Comparison of ENCODE assay signal across 8 cellular contexts in the genomic region with DNA sequence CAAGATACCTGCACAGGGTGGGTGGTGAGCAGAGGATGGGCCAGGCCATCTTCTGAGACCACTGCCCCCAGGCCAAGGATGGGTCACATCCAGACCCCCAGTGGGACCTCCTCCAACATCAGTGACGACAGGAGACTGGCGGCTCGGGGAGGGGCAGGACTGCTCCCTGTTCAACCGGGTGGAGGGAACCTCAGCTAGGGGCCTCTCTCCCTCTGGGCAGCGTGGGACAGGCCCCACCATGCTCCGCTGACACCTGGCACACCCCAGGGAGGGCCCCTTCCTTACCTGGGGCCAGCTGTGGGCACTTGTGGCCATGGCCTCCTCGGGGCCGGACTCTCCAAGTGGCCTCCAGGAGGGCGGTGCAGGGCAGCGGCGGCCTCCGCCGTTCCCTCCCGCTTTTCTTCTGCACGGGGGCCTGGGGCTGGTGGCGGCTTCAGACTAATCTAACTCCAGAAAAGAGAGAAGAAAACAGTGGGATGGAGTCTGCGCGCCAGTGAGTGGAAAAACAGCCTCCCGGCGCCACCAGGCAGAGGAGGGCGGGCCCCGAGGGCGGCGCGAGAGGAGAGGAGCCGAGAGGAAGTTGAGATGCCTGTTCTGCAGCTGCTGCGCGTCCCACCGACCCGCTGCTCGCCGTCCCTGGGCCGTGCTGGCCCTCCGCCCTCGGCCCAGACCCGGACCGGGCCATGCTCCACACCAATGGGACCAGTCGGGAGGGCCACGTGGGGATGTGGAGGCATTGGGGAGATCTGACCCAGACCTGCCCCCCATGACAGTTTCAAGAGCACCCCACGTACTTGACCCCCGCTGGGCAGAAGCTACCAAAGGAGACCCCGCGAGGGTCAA. TPM values are rescaled to one million over a fixed set of nuclear protein-coding genes. Genes with fewer than 3 reads are reported as not detected.
DNase-seq lines count a peak whose midpoint lies in the region; ATAC-seq and TF ChIP-seq lines count a peak whose summit lies in the region.

A gene with protein sequence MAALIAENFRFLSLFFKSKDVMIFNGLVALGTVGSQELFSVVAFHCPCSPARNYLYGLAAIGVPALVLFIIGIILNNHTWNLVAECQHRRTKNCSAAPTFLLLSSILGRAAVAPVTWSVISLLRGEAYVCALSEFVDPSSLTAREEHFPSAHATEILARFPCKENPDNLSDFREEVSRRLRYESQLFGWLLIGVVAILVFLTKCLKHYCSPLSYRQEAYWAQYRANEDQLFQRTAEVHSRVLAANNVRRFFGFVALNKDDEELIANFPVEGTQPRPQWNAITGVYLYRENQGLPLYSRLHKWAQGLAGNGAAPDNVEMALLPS (minus strand): TSS at position 500 of the 843 bp plus-strand sequence. CDS start 2,429 bp downstream, outside the sequence.

- H4K20me1 ChIP-seq in OCI-LY7 (ENCODE audit: insufficient read depth, low read length): no peaks in the 10 kb centered on the region

- peak; percentile 20 for DNase-seq in NCI-H1436 (lab: John Stamatoyannopoulos, UW)
- no peak for DNase-seq in NCI-H1436 treated with DMSO at 0.1 percent for 48 hours (lab: John Stamatoyannopoulos, UW)
- DNase-seq in OCI-LY7 (ENCODE audit: low spot score): no peak
- DNase-seq in fibroblast of mammary gland (ENCODE audit: low read depth): peak; percentile 47
- DNase-seq in nephron progenitor cell: peak; percentile 65

- H3K36me3 Mint-ChIP-seq in activated T-helper 17 cell treated with anti-CD3 and anti-CD28 coated beads, Interleukin-2, amount 50 U/mL, for 72 hours (ENCODE audit: low read depth): peaks cover 42% of the 10 kb centered on the region
- peaks cover 20% of the 10 kb centered on the region for H3K36me3 Mint-ChIP-seq in nephron progenitor cell (ENCODE audit: low read depth)

- no peak within 1 kb of the TSS for H3K4me3 ChIP-seq in OCI-LY7 (ENCODE audit: low read depth, low read length, poor library complexity, severe bottlenecking)
- peak within 1 kb of the TSS; percentile 79 for H3K4me3 ChIP-seq in fibroblast of mammary gland (ENCODE audit: control insufficient read depth, low read depth, low read length)
- H3K4me3 ChIP-seq in subcutaneous abdominal adipose tissue (ENCODE audit: low read depth in 1 of 5, low read length in 5 of 5): peak within 1 kb of the TSS; percentile 67 to 91 (median 87)

- no peak within 1 kb of the TSS for H2AFZ ChIP-seq in OCI-LY7 (ENCODE audit: low read length)

- H3K4me2 ChIP-seq in OCI-LY7 (ENCODE audit: low read length): peak within 1 kb of the TSS; percentile 1; the same call in 1 of the 2 replicates

- H3K9me3 ChIP-seq in OCI-LY7 (ENCODE audit: low read length) (no peaks in the 10 kb centered on the region), subcutaneous abdominal adipose tissue (ENCODE audit: control insufficient read depth in 5 of 5, low read length in 5 of 5) (no peaks in the 10 kb centered on the region)

- H3K4me1 ChIP-seq in OCI-LY7 (ENCODE audit: insufficient read depth, low read length, poor library complexity, severe bottlenecking) (no peaks in the 10 kb centered on the region), subcutaneous abdominal adipose tissue (ENCODE audit: control insufficient read depth in 5 of 5, insufficient read depth in 5 of 5, low read length in 5 of 5) (peaks cover 13 to 57% (median 53%) of the 10 kb centered on the region in 5 donors)

- POLR2A ChIA-PET in OCI-LY7 (lab: Charles Lee): no interaction called here

- intact Hi-C loops in OCI-LY7 (cut with micrococcal nuclease; ENCODE audit: unreplicated experiment): loop anchor here (2.0 kb wide), 1 partner anchor 25 kb away; no protein-coding TSS in a partner anchor

- CTCF ChIA-PET in OCI-LY7 (lab: Charles Lee; ENCODE audit: unreplicated experiment): no interaction called here

- peak within 1 kb of the TSS; percentile 97 for H3K4me3 Mint-ChIP-seq in activated T-helper 17 cell treated with anti-CD3 and anti-CD28 coated beads, Interleukin-2, amount 50 U/mL, for 72 hours
- peak within 1 kb of the TSS; percentile 80 for H3K4me3 Mint-ChIP-seq in nephron progenitor cell

- peak within 1 kb of the TSS; percentile 83 for H3K27ac Mint-ChIP-seq in activated T-helper 17 cell treated with anti-CD3 and anti-CD28 coated beads, Interleukin-2, amount 50 U/mL, for 72 hours
- no peak within 1 kb of the TSS for H3K27ac Mint-ChIP-seq in nephron progenitor cell

- no peaks in the 10 kb centered on the region for H3K9me3 Mint-ChIP-seq in activated T-helper 17 cell treated with anti-CD3 and anti-CD28 coated beads, Interleukin-2, amount 50 U/mL, for 72 hours
- no peaks in the 10 kb centered on the region for H3K9me3 Mint-ChIP-seq in nephron progenitor cell

- peaks cover 0 to 30% (median 0%) of the 10 kb centered on the region in 5 donors for H3K27me3 ChIP-seq in subcutaneous abdominal adipose tissue (ENCODE audit: control insufficient read depth in 5 of 5, insufficient read depth in 4 of 5, low read length in 5 of 5)

- H3K79me2 ChIP-seq in OCI-LY7 (ENCODE audit: insufficient read depth, low read depth, low read length): no peaks in the 10 kb centered on the region

- H3K36me3 ChIP-seq in OCI-LY7 (ENCODE audit: insufficient read depth, low read length): peaks cover 18% of the 10 kb centered on the region
- H3K36me3 ChIP-seq in subcutaneous abdominal adipose tissue (ENCODE audit: control insufficient read depth in 5 of 5, insufficient read depth in 5 of 5, low read length in 5 of 5): peaks cover 0 to 32% (median 22%) of the 10 kb centered on the region in 5 donors

- no peak within 1 kb of the TSS for H3K27ac ChIP-seq in OCI-LY7 (ENCODE audit: low read depth, low read length, poor library complexity, severe bottlenecking)
- peak within 1 kb of the TSS; percentile 92 for H3K27ac ChIP-seq in subcutaneous abdominal adipose tissue (ENCODE audit: low read depth, low read length)

- no TSS peak for BruUV-seq in OCI-LY7 (replicated peaks; lab: Mats Ljungman, UMichigan)

- peak within 1 kb of the TSS; percentile 51 to 90 (median 57) for H3K9ac ChIP-seq in subcutaneous abdominal adipose tissue (ENCODE audit: low read length in 5 of 5)

- H3K9me2 ChIP-seq in OCI-LY7 (ENCODE audit: insufficient read depth, low read length): no peaks in the 10 kb centered on the region

- peak; percentile 55 for ATAC-seq in HG02973 (IDR thresholded peaks at IDR 0.05; ENCODE audit: unreplicated experiment)
- ATAC-seq in activated T-helper 17 cell treated with anti-CD3 and anti-CD28 coated beads, Interleukin-2, amount 50 U/mL, for 72 hours (replicated peaks): peak; percentile 76

- TF ChIP-seq CTCF in OCI-LY7 (conservative IDR thresholded peaks at IDR 0.05; ENCODE audit: low read length) (no peak), fibroblast of mammary gland (conservative IDR thresholded peaks at IDR 0.05; ENCODE audit: control insufficient read depth, insufficient read depth, low read depth, low read length) (no peak), nephron progenitor cell (IDR thresholded peaks at IDR 0.05) (no peak)

- H3K27me3 Mint-ChIP-seq in activated T-helper 17 cell treated with anti-CD3 and anti-CD28 coated beads, Interleukin-2, amount 50 U/mL, for 72 hours: no peaks in the 10 kb centered on the region
- peaks cover 10% of the 10 kb centered on the region for H3K27me3 Mint-ChIP-seq in nephron progenitor cell (ENCODE audit: low read depth, poor library complexity)

- peaks cover 22% of the 10 kb centered on the region for H3K4me1 Mint-ChIP-seq in activated T-helper 17 cell treated with anti-CD3 and anti-CD28 coated beads, Interleukin-2, amount 50 U/mL, for 72 hours
- peaks cover 45% of the 10 kb centered on the region for H3K4me1 Mint-ChIP-seq in nephron progenitor cell

RNA-seq across cellular contexts. Expression of the gene that starts here (rescaled TPM):
- not detected in 2 replicates for total RNA-seq in OCI-LY7 (2014; rRNA removed; shearing (Covaris generic))
- total RNA-seq in OCI-LY7 (2022): not detected in 2 replicates
- 10 to 100 TPM; 18.2 to 26.0 TPM for total RNA-seq in activated T-helper 17 cell treated with anti-CD3 and anti-CD28 coated beads, Interleukin-2, amount 50 U/mL, for 72 hours

Comparison
In these comparisons a context has a peak if more than half of its experiments do, and no peak if none do; other contexts are left out.
1. RNA of the gene that starts here (total RNA-seq): 18.2 to 26.0 TPM in activated T-helper 17 cell treated with anti-CD3 and anti-CD28 coated beads, Interleukin-2, amount 50 U/mL, for 72 hours; not detected in OCI-LY7; every median in the first group is over 10 times any median in the second.
2. DNase-seq: peak in NCI-H1436 (single experiment), fibroblast of mammary gland (single experiment) and nephron progenitor cell (single experiment); none in NCI-H1436 treated with DMSO at 0.1 percent for 48 hours (single experiment) and OCI-LY7 (single experiment).